Comparison of ENCODE assay signal across 8 cellular contexts in the genomic region with DNA sequence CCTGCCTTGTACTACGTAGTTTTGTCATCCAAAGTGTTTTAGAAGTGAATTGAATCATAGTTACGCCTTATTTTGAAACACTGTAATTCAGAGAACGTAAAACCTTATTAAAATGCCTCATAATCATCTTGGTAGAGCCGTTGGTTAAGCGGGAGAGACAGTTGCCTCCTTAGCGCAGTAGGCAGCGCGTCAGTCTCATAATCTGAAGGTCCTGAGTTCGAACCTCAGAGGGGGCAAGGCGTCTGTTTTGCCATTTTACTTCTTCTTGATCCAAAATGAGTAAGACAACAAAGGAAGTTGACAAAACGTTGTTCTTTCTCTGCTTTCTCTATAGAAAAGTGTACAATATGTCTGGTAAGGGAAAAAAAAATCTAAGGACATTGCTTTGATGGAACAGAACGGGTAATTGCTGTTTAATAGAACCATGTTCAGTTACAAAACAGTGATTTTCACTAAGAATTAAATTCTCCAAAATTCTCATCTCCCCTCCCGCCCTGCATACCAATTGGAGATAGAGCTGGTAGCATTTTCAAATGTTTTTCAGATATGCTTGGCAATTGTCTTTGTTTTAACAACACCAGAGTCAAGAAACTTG. TPM values are rescaled to one million over a fixed set of nuclear protein-coding genes. Genes with fewer than 3 reads are reported as not detected.
DNase-seq lines count a peak whose midpoint lies in the region; ATAC-seq and TF ChIP-seq lines count a peak whose summit lies in the region.

No MANE protein-coding gene starts in this region.

- peak; percentile 28 to 63 (median 51) for ATAC-seq in right lobe of liver

- H3K4me1 ChIP-seq in right lobe of liver, result peaks cover 0 to 25% (median 0%) of the 10 kb centered on the region in 4 donors

- POLR2A ChIA-PET in activated CD4-positive, alpha-beta T cell treated with anti-CD3 and anti-CD28 coated beads, Interleukin-2, amount 10 ng/mL, durations not matched to agents 7 days and 5 days (lab: Charles Lee), result no interaction called here

- peak overlapping the region; percentile 93 for H3K27ac Mint-ChIP-seq in activated CD4-positive, alpha-beta T cell treated with anti-CD3 and anti-CD28 coated beads, Interleukin-2, amount 10 ng/mL, durations not matched to agents 7 days and 5 days

- H3K27ac ChIP-seq in right lobe of liver, result peak overlapping the region; percentile 39 to 51 (median 48)

- CTCF ChIA-PET in activated CD4-positive, alpha-beta T cell treated with anti-CD3 and anti-CD28 coated beads, Interleukin-2, amount 10 ng/mL, durations not matched to agents 7 days and 5 days (lab: Charles Lee), result no interaction called here

- TF ChIP-seq CTCF in right lobe of liver (IDR thresholded peaks at IDR 0.05), result no peak

- intact Hi-C loops in right lobe of liver (cut with DNase I), result no loop called here

- 11% methylated on average over 13 of the region's 13 CpGs for WGBS in right lobe of liver (ENCODE audit: insufficient coverage, low coverage, low lambda C conversion rate, missing lambda C conversion rate)

- peak overlapping the region; percentile 79 for H3K4me3 Mint-ChIP-seq in activated CD4-positive, alpha-beta T cell treated with anti-CD3 and anti-CD28 coated beads, Interleukin-2, amount 10 ng/mL, durations not matched to agents 7 days and 5 days

- DNase-seq in NCI-H510A treated with DMSO at 0.1 percent for 48 hours (lab: John Stamatoyannopoulos, UW) (peak; percentile 88), NCI-H510A (lab: John Stamatoyannopoulos, UW) (no peak), NCI-H524 (lab: John Stamatoyannopoulos, UW) (peak; percentile 64 to 74), dermis microvascular lymphatic vessel endothelial cell (ENCODE audit: low read depth in 2 of 2) (peak; percentile 59 to 80), right lobe of liver (no peak), HPDE6-E6E7 (ENCODE audit: extremely low spot score) (no peak)
- DNase-seq in activated CD4-positive, alpha-beta T cell treated with anti-CD3 and anti-CD28 coated beads, Interleukin-2, amount 10 ng/mL, durations not matched to agents 7 days and 5 days, result peak; percentile 69
- peak; percentile 68 to 77 for DNase-seq in stimulated activated CD4-positive, alpha-beta T cell treated with anti-CD3 and anti-CD28 coated beads, Interleukin-4, amount 100 ng/mL, for 4 hours

- H3K27me3 Mint-ChIP-seq in activated CD4-positive, alpha-beta T cell treated with anti-CD3 and anti-CD28 coated beads, Interleukin-2, amount 10 ng/mL, durations not matched to agents 7 days and 5 days, result peaks cover 4% of the 10 kb centered on the region

- no peaks in the 10 kb centered on the region for H3K9me3 ChIP-seq in right lobe of liver

- H3K4me3 ChIP-seq in right lobe of liver, result peak overlapping the region; percentile 37 to 57 (median 41)

- H3K27me3 ChIP-seq in right lobe of liver, result no peaks in the 10 kb centered on the region

- no peaks in the 10 kb centered on the region for H3K36me3 ChIP-seq in right lobe of liver

- H3K36me3 Mint-ChIP-seq in activated CD4-positive, alpha-beta T cell treated with anti-CD3 and anti-CD28 coated beads, Interleukin-2, amount 10 ng/mL, durations not matched to agents 7 days and 5 days (ENCODE audit: low read depth), result no peaks in the 10 kb centered on the region

- TF ChIP-seq POLR2A in right lobe of liver (IDR thresholded peaks at IDR 0.05), result no peak

- peaks cover 51% of the 10 kb centered on the region for H3K4me1 Mint-ChIP-seq in activated CD4-positive, alpha-beta T cell treated with anti-CD3 and anti-CD28 coated beads, Interleukin-2, amount 10 ng/mL, durations not matched to agents 7 days and 5 days

- H3K9me3 Mint-ChIP-seq in activated CD4-positive, alpha-beta T cell treated with anti-CD3 and anti-CD28 coated beads, Interleukin-2, amount 10 ng/mL, durations not matched to agents 7 days and 5 days, result no peaks in the 10 kb centered on the region

RNA-seq across cellular contexts. Expression of a gene that starts 20.7 kb away (rescaled TPM):
- total RNA-seq in activated CD4-positive, alpha-beta T cell treated with anti-CD3 and anti-CD28 coated beads, Interleukin-2, amount 10 ng/mL, durations not matched to agents 7 days and 5 days, result 10 to 100 TPM; 63.1 to 66.6 TPM
- 39.2 and 59.9 TPM in 2 replicates for total RNA-seq in dermis microvascular lymphatic vessel endothelial cell
- 10 to 100 TPM; 31.5 to 54.8 (median 36.7) TPM for total RNA-seq in right lobe of liver

Comparison
In these comparisons a context has a peak if more than half of its experiments do, and no peak if none do; other contexts are left out.
1. DNase-seq: peak in NCI-H510A treated with DMSO at 0.1 percent for 48 hours (single experiment), NCI-H524 (2 of 2), activated CD4-positive, alpha-beta T cell treated with anti-CD3 and anti-CD28 coated beads, Interleukin-2, amount 10 ng/mL, durations not matched to agents 7 days and 5 days (single experiment), dermis microvascular lymphatic vessel endothelial cell (2 of 2) and stimulated activated CD4-positive, alpha-beta T cell treated with anti-CD3 and anti-CD28 coated beads, Interleukin-4, amount 100 ng/mL, for 4 hours (2 of 2); none in NCI-H510A (single experiment), right lobe of liver (0 of 3) and HPDE6-E6E7 (single experiment).